ENCODE assay signal across 8 cellular contexts in the genomic region with DNA sequence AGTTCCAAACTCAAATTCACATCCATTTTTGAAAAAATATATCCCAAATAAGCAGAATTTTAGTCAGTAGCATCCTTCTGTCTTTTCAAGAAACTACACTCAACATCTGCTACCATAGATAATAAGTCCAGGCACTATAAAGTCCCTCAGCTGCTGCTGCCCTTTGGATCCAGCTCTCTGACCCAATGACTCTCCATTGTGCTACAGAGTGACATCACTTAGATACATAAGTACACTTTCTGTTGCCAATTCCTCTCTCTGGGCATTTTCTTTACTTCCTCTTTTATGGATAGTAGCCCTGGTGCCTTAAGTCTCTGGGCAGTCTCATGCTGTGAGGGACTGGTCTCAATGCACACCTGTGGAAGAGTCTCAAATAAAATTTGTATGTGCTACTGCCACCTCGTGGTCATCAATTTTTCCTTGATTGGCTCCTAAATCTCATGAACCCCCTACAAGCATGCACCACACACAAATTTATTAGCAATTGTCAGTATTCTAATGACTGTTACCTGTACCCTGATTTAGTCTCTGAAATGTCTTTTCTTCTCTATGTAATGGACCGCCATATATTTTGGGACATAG.
DNase-seq lines count a peak whose midpoint lies in the region; ATAC-seq and TF ChIP-seq lines count a peak whose summit lies in the region.

No MANE protein-coding gene starts in this region.

- intact Hi-C loops in Calu3 (cut with micrococcal nuclease; ENCODE audit: unreplicated experiment) = loop anchor here (1.0 to 10.0 kb wide), 3 partner anchors 350 to 1007 kb away; no protein-coding TSS in a partner anchor

- ATAC-seq in GM18909 (IDR thresholded peaks at IDR 0.05; ENCODE audit: poor library complexity, unreplicated experiment) (peak; percentile 80), HG03139 (IDR thresholded peaks at IDR 0.05; ENCODE audit: unreplicated experiment) (peak; percentile 69), gastroesophageal sphincter (no peak), HG03571 (IDR thresholded peaks at IDR 0.05; ENCODE audit: unreplicated experiment) (no peak)

- TF ChIP-seq EP300 in gastroesophageal sphincter (IDR thresholded peaks at IDR 0.05) = no peak

- peak; percentile 24 for TF ChIP-seq CTCF in Calu3 (IDR thresholded peaks at IDR 0.05; ENCODE audit: unreplicated experiment)
- TF ChIP-seq CTCF in gastroesophageal sphincter (IDR thresholded peaks at IDR 0.05) = no peak

- H3K9me3 Mint-ChIP-seq in Calu3 (ENCODE audit: low read depth, unreplicated experiment) = peaks cover 7% of the 10 kb centered on the region

- DNase-seq in Calu3 (peak; percentile 56), RPMI8226 (peak; percentile 70), iPS DF 4.7 (ENCODE audit: extremely low read depth, low spot score) (peak; percentile 80), NCI-H2029 treated with DMSO at 0.1 percent for 48 hours (lab: John Stamatoyannopoulos, UW) (no peak)

- no peaks in the 10 kb centered on the region for H3K36me3 ChIP-seq in gastroesophageal sphincter

- no peaks in the 10 kb centered on the region for H3K36me3 Mint-ChIP-seq in Calu3 (ENCODE audit: insufficient read depth, unreplicated experiment)

- 41 to 42% methylated on average over 2 of the region's 2 CpGs for WGBS in gastroesophageal sphincter (ENCODE audit: low coverage in 1 of 2), 2 donors

- no peaks in the 10 kb centered on the region for H3K27me3 ChIP-seq in gastroesophageal sphincter

- CTCF ChIA-PET in Calu3 (lab: Charles Lee) = interaction anchor here (0.6 to 1.6 kb wide), 4 partner anchors 12 to 1047 kb away, joined by 3 to 7 read pairs (median 3); no protein-coding TSS in a partner anchor

- no peak overlapping the region for H3K4me3 ChIP-seq in gastroesophageal sphincter

- no peak overlapping the region for H3K27ac Mint-ChIP-seq in Calu3 (ENCODE audit: unreplicated experiment)

- no peaks in the 10 kb centered on the region for H3K4me1 Mint-ChIP-seq in Calu3 (ENCODE audit: low read depth, unreplicated experiment)

- no peaks in the 10 kb centered on the region for H3K4me1 ChIP-seq in gastroesophageal sphincter

- no TSS peak for BruUV-seq in Calu3 (replicated peaks; lab: Mats Ljungman, UMichigan)

- no peak overlapping the region for H3K27ac ChIP-seq in gastroesophageal sphincter

- H3K27me3 Mint-ChIP-seq in Calu3 (ENCODE audit: unreplicated experiment) = no peaks in the 10 kb centered on the region

- TF ChIP-seq POLR2A in gastroesophageal sphincter (IDR thresholded peaks at IDR 0.05) = no peak

- no peak overlapping the region for H3K4me3 Mint-ChIP-seq in Calu3 (ENCODE audit: low read depth, unreplicated experiment)

- H3K9me3 ChIP-seq in gastroesophageal sphincter = peaks cover 0 to 15% (median 0%) of the 10 kb centered on the region in 3 donors

Comparison
In these comparisons a context has a peak if more than half of its experiments do, and no peak if none do; other contexts are left out.
1. ATAC-seq: peak in GM18909 (single experiment) and HG03139 (single experiment); none in gastroesophageal sphincter (single experiment) and HG03571 (single experiment).